In the genomic region with DNA sequence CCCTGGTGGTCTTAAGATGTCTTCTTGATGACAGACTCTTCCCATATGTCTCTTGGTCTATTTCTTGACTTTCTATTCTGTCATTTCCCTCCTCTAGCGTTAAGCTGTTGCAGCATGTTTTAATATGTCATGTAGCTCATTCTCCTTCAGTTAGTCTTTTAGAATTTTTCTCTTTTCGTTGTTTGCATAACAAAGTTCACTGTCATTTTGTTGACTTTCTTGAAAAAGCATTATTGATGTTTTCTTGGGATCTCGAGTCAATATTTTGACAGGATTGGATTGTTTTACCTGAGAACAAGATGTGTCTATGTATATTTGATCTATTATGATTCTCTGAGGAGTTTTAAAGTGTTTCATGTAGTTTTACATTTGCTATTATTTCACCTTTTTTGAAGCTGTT, we compare ENCODE assay signal across 1 cellular context.
TF ChIP-seq lines count a peak whose summit lies in the region.

No MANE protein-coding gene starts in this region.

TF ChIP-seq in HepG2, 621 proteins besides CTCF, POLR2A, EP300 and RAD21 (continued from another document and continues in another):
- no peak for TF ChIP-seq ZNF280D (CRISPR knock-in tag; IDR thresholded peaks at IDR 0.05)
- TF ChIP-seq RBAK (CRISPR knock-in tag; IDR thresholded peaks at IDR 0.05) = no peak
- TF ChIP-seq ONECUT2 (CRISPR knock-in tag; IDR thresholded peaks at IDR 0.05) = peak; percentile 57; the same call in 1 of the 2 replicates
- TF ChIP-seq, protein P1, sequence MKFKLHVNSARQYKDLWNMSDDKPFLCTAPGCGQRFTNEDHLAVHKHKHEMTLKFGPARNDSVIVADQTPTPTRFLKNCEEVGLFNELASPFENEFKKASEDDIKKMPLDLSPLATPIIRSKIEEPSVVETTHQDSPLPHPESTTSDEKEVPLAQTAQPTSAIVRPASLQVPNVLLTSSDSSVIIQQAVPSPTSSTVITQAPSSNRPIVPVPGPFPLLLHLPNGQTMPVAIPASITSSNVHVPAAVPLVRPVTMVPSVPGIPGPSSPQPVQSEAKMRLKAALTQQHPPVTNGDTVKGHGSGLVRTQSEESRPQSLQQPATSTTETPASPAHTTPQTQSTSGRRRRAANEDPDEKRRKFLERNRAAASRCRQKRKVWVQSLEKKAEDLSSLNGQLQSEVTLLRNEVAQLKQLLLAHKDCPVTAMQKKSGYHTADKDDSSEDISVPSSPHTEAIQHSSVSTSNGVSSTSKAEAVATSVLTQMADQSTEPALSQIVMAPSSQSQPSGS (CRISPR knock-in tag; IDR thresholded peaks at IDR 0.05) = no peak
- peak; percentile 43; the same call in 1 of the 2 replicates for TF ChIP-seq CREM (IDR thresholded peaks at IDR 0.05)
- TF ChIP-seq CREM (CRISPR knock-in tag; IDR thresholded peaks at IDR 0.05) = no peak
- TF ChIP-seq SMAD3 (CRISPR knock-in tag; IDR thresholded peaks at IDR 0.05) = no peak
- no peak for TF ChIP-seq MAF1 (CRISPR knock-in tag; IDR thresholded peaks at IDR 0.05; ENCODE audit: borderline replicate concordance)
- TF ChIP-seq, protein P2, sequence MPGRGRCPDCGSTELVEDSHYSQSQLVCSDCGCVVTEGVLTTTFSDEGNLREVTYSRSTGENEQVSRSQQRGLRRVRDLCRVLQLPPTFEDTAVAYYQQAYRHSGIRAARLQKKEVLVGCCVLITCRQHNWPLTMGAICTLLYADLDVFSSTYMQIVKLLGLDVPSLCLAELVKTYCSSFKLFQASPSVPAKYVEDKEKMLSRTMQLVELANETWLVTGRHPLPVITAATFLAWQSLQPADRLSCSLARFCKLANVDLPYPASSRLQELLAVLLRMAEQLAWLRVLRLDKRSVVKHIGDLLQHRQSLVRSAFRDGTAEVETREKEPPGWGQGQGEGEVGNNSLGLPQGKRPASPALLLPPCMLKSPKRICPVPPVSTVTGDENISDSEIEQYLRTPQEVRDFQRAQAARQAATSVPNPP (CRISPR knock-in tag; IDR thresholded peaks at IDR 0.05) = no peak
- TF ChIP-seq PAXIP1 (CRISPR knock-in tag; conservative IDR thresholded peaks at IDR 0.05) = peak; percentile 81
- no peak for TF ChIP-seq ZBTB7B (CRISPR knock-in tag; IDR thresholded peaks at IDR 0.05)
- TF ChIP-seq FOXA3 (CRISPR knock-in tag; IDR thresholded peaks at IDR 0.05) = peak; percentile 74
- TF ChIP-seq, protein P3, sequence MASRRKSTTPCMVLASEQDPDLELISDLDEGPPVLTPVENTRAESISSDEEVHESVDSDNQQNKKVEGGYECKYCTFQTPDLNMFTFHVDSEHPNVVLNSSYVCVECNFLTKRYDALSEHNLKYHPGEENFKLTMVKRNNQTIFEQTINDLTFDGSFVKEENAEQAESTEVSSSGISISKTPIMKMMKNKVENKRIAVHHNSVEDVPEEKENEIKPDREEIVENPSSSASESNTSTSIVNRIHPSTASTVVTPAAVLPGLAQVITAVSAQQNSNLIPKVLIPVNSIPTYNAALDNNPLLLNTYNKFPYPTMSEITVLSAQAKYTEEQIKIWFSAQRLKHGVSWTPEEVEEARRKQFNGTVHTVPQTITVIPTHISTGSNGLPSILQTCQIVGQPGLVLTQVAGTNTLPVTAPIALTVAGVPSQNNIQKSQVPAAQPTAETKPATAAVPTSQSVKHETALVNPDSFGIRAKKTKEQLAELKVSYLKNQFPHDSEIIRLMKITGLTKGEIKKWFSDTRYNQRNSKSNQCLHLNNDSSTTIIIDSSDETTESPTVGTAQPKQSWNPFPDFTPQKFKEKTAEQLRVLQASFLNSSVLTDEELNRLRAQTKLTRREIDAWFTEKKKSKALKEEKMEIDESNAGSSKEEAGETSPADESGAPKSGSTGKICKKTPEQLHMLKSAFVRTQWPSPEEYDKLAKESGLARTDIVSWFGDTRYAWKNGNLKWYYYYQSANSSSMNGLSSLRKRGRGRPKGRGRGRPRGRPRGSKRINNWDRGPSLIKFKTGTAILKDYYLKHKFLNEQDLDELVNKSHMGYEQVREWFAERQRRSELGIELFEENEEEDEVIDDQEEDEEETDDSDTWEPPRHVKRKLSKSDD (CRISPR knock-in tag; IDR thresholded peaks at IDR 0.05; ENCODE audit: low read depth) = no peak
- TF ChIP-seq TEAD2 (CRISPR knock-in tag; IDR thresholded peaks at IDR 0.05) = no peak
- no peak for TF ChIP-seq ATRX (CRISPR knock-in tag; IDR thresholded peaks at IDR 0.05; ENCODE audit: borderline replicate concordance)
- TF ChIP-seq ZNF446 (CRISPR knock-in tag; IDR thresholded peaks at IDR 0.05) = no peak
- no peak for TF ChIP-seq ZNF550 (CRISPR knock-in tag; IDR thresholded peaks at IDR 0.05; ENCODE audit: borderline replicate concordance)
- TF ChIP-seq, protein P4, sequence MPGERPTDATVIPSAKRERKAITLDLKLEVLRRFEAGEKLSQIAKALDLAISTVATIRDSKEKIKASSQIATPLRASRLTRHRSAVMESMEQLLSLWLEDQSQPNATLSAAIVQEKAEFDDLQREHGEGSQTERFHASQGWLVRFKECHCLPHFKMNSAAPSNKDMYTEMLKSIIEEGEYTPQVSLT (CRISPR knock-in tag; IDR thresholded peaks at IDR 0.05; ENCODE audit: borderline replicate concordance, low read depth) = no peak
- TF ChIP-seq JUND (CRISPR knock-in tag; IDR thresholded peaks at IDR 0.05) = no peak
- no peak for TF ChIP-seq MTERF4 (CRISPR knock-in tag; IDR thresholded peaks at IDR 0.05)
- TF ChIP-seq RNF2 (conservative IDR thresholded peaks at IDR 0.05; ENCODE audit: low read depth) = no peak
- no peak for TF ChIP-seq ZEB1 (IDR thresholded peaks at IDR 0.05; ENCODE audit: insufficient replicate concordance, low read depth)
- TF ChIP-seq ZBTB43 (CRISPR knock-in tag; conservative IDR thresholded peaks at IDR 0.05) = no peak
- TF ChIP-seq ZBTB7A (CRISPR knock-in tag; IDR thresholded peaks at IDR 0.05) = no peak
- TF ChIP-seq NCOA2 (CRISPR knock-in tag; IDR thresholded peaks at IDR 0.05) = peak; percentile 44; the same call in 1 of the 2 replicates
- no peak for TF ChIP-seq PHF21A (CRISPR knock-in tag; IDR thresholded peaks at IDR 0.05)
- TF ChIP-seq ZNF766 (CRISPR knock-in tag; IDR thresholded peaks at IDR 0.05; ENCODE audit: borderline replicate concordance) = no peak
- TF ChIP-seq FOXA1 (IDR thresholded peaks at IDR 0.05) = peak; percentile 54
- TF ChIP-seq FOXA1 (CRISPR knock-in tag; IDR thresholded peaks at IDR 0.05) = no peak
- no peak for TF ChIP-seq ZNF17 (CRISPR knock-in tag; IDR thresholded peaks at IDR 0.05)
- no peak for TF ChIP-seq SP4 (CRISPR knock-in tag; IDR thresholded peaks at IDR 0.05)
- no peak for TF ChIP-seq KLF11 (CRISPR knock-in tag; IDR thresholded peaks at IDR 0.05)
- TF ChIP-seq MBD4 (IDR thresholded peaks at IDR 0.05; ENCODE audit: borderline replicate concordance, low read length) = no peak
- peak; percentile 85 for TF ChIP-seq GATAD2A (CRISPR knock-in tag; IDR thresholded peaks at IDR 0.05)
- TF ChIP-seq, protein P5, sequence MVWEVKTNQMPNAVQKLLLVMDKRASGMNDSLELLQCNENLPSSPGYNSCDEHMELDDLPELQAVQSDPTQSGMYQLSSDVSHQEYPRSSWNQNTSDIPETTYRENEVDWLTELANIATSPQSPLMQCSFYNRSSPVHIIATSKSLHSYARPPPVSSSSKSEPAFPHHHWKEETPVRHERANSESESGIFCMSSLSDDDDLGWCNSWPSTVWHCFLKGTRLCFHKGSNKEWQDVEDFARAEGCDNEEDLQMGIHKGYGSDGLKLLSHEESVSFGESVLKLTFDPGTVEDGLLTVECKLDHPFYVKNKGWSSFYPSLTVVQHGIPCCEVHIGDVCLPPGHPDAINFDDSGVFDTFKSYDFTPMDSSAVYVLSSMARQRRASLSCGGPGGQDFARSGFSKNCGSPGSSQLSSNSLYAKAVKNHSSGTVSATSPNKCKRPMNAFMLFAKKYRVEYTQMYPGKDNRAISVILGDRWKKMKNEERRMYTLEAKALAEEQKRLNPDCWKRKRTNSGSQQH (CRISPR knock-in tag; IDR thresholded peaks at IDR 0.05; ENCODE audit: low read depth) = no peak
- TF ChIP-seq, protein P6, sequence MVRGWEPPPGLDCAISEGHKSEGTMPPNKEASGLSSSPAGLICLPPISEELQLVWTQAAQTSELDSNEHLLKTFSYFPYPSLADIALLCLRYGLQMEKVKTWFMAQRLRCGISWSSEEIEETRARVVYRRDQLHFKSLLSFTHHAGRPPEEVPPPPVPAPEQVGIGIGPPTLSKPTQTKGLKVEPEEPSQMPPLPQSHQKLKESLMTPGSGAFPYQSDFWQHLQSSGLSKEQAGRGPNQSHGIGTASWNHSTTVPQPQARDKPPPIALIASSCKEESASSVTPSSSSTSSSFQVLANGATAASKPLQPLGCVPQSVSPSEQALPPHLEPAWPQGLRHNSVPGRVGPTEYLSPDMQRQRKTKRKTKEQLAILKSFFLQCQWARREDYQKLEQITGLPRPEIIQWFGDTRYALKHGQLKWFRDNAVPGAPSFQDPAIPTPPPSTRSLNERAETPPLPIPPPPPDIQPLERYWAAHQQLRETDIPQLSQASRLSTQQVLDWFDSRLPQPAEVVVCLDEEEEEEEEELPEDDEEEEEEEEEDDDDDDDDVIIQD (CRISPR knock-in tag; IDR thresholded peaks at IDR 0.05; ENCODE audit: low read depth) = peak; percentile 30; the same call in 1 of the 2 replicates
- peak; percentile 65; the same call in 1 of the 2 replicates for TF ChIP-seq HMG20A (CRISPR knock-in tag; IDR thresholded peaks at IDR 0.05; ENCODE audit: borderline replicate concordance)
- no peak for TF ChIP-seq ARHGAP35 (CRISPR knock-in tag; IDR thresholded peaks at IDR 0.05; ENCODE audit: borderline replicate concordance)
- TF ChIP-seq ISL2 (CRISPR knock-in tag; IDR thresholded peaks at IDR 0.05) = 0 out of 2 replicates have a peak, but pooled peaks have one; percentile 29
- TF ChIP-seq RXRB (CRISPR knock-in tag; IDR thresholded peaks at IDR 0.05; ENCODE audit: borderline replicate concordance) = peak; percentile 42; the same call in 1 of the 2 replicates
- no peak for TF ChIP-seq RFXANK (CRISPR knock-in tag; IDR thresholded peaks at IDR 0.05)
- TF ChIP-seq MAFF (IDR thresholded peaks at IDR 0.05; ENCODE audit: low read depth, low read length) = 0 out of 2 replicates have a peak, but pooled peaks have one; percentile 8
- 0 out of 3 replicates have a peak, but pooled peaks have one; percentile 23 for TF ChIP-seq MXI1 (IDR thresholded peaks at IDR 0.05; ENCODE audit: borderline replicate concordance, low read depth, low read length)
- no peak for TF ChIP-seq PAWR (CRISPR knock-in tag; IDR thresholded peaks at IDR 0.05; ENCODE audit: borderline replicate concordance)
